8 cellular contexts compared by ENCODE assay signal in the genomic region with DNA sequence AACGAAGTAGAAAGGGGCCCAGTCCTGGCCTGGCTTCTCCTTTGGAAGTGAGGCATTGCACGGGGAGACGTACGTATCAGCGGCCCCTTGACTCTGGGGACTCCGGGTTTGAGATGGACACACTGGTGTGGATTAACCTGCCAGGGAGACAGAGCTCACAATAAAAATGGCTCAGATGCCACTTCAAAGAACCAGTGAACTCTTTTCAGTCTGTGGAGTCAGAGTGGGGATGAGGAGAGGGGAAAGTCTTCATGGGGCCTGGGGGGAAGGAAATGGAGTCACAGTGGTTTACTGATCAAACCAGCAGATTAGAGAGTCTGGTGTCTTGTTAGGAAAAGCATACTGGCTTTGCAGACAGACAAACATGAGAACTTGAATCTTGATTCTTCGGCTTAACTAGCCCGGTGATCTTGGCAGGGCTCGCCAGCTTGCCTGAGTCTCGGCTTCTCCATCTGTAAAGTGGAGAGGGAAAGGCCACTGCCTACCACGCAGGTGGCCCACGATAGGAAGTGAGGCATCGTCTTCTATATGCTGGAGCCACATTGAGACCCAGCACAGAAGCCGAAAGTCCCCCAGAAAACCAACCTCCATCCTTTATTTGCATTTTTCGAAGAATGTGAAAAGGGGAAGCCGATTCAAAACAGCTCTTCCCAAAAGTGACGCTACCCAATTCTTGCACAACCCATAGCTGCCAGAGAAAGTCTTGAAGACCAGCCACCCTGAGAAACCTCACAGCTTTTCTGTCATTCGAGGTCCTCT. TPM values are rescaled to one million over a fixed set of nuclear protein-coding genes. Genes with fewer than 3 reads are reported as not detected.
A peak's percentile ranks its signal among the peaks of the same experiment; 100 is the strongest.
DNase-seq lines count a peak whose midpoint lies in the region; ATAC-seq and TF ChIP-seq lines count a peak whose summit lies in the region.

A gene with protein sequence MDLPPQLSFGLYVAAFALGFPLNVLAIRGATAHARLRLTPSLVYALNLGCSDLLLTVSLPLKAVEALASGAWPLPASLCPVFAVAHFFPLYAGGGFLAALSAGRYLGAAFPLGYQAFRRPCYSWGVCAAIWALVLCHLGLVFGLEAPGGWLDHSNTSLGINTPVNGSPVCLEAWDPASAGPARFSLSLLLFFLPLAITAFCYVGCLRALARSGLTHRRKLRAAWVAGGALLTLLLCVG (N-terminal part only) (plus strand): TSS at position 732 of the 759 bp plus-strand sequence. CDS start 3,650 bp downstream, outside the sequence.

- H3K27me3 ChIP-seq in CD4-positive, alpha-beta T cell (ENCODE audit: control insufficient read depth, insufficient read depth, low read length) = no peaks in the 10 kb centered on the region
- H3K27me3 ChIP-seq in neutrophil (peaks cover 24% of the 10 kb centered on the region), BE2C (no peaks in the 10 kb centered on the region)

- peaks cover 26% of the 10 kb centered on the region for H3K4me1 Mint-ChIP-seq in CD4-positive, alpha-beta T cell (ENCODE audit: low read depth)

- peak in 6 of 10 experiments; percentile 14 to 50 (median 24) for DNase-seq in CD4-positive, alpha-beta T cell
- DNase-seq in activated T-cell treated with anti-CD3 and anti-CD28 coated beads for 48 hours (ENCODE audit: low read depth) = peak; percentile 51
- DNase-seq in HT-29 (ENCODE audit: low spot score) = no peak
- no peak for DNase-seq in BE2C
- DNase-seq in DMS79 (lab: John Stamatoyannopoulos, UW) = no peak

- intact Hi-C loops in CD4-positive, alpha-beta T cell (cut with DNase I, micrococcal nuclease) = no loop called here

- peak within 1 kb of the TSS; percentile 75 for H3K27ac Mint-ChIP-seq in CD4-positive, alpha-beta T cell

- H3K4me3 Mint-ChIP-seq in CD4-positive, alpha-beta T cell = peak within 1 kb of the TSS; percentile 71

- POLR2A ChIA-PET in CD4-positive, alpha-beta T cell (lab: Charles Lee) = interaction anchor here (2.1 kb wide), 1 partner anchor 116 kb away, joined by 9 read pairs; no protein-coding TSS in a partner anchor

- no peak within 1 kb of the TSS for H3K27ac ChIP-seq in CD4-positive, alpha-beta T cell (ENCODE audit: low read depth, low read length)
- peak within 1 kb of the TSS; percentile 85 for H3K27ac ChIP-seq in neutrophil

- no peak for TF ChIP-seq CTCF in CD4-positive, alpha-beta T cell (IDR thresholded peaks at IDR 0.05)
- TF ChIP-seq CTCF in neutrophil (IDR thresholded peaks at IDR 0.05) (no peak), BE2C (IDR thresholded peaks at IDR 0.05; ENCODE audit: low read depth, low read length) (no peak)

- CTCF ChIA-PET in CD4-positive, alpha-beta T cell (lab: Charles Lee) = interaction anchor here (1.1 kb wide), 1 partner anchor 148 kb away, joined by 3 read pairs; no protein-coding TSS in a partner anchor

- H3K4me3 ChIP-seq in neutrophil (ENCODE audit: low read depth in 1 of 2, low read length in 1 of 2) = peak within 1 kb of the TSS; percentile 52 to 55
- no peak within 1 kb of the TSS for H3K4me3 ChIP-seq in BE2C (ENCODE audit: low read depth, low read length)

- H3K9me3 Mint-ChIP-seq in CD4-positive, alpha-beta T cell = no peaks in the 10 kb centered on the region

- H3K9me3 ChIP-seq in CD4-positive, alpha-beta T cell (ENCODE audit: control insufficient read depth, low read length) = no peaks in the 10 kb centered on the region
- no peaks in the 10 kb centered on the region for H3K9me3 ChIP-seq in neutrophil
- no peaks in the 10 kb centered on the region for H3K9me3 ChIP-seq in BE2C

- H3K36me3 Mint-ChIP-seq in CD4-positive, alpha-beta T cell (ENCODE audit: low read depth) = no peaks in the 10 kb centered on the region

- H3K4me1 ChIP-seq in neutrophil (ENCODE audit: control insufficient read depth in 1 of 2, insufficient read depth in 1 of 2, low read depth in 1 of 2, low read length in 1 of 2) (peaks cover 27 to 37% of the 10 kb centered on the region in 2 experiments), BE2C (no peaks in the 10 kb centered on the region)

- peak; percentile 78 for ATAC-seq in CD4-positive, alpha-beta T cell (ENCODE audit: poor library complexity)
- peak; percentile 70 for ATAC-seq in GM19468 (IDR thresholded peaks at IDR 0.05; ENCODE audit: extremely low read depth, unreplicated experiment)
- ATAC-seq in HG03521 (IDR thresholded peaks at IDR 0.05; ENCODE audit: unreplicated experiment) = peak; percentile 51

- peaks cover 9% of the 10 kb centered on the region for H3K27me3 Mint-ChIP-seq in CD4-positive, alpha-beta T cell

- H3K36me3 ChIP-seq in neutrophil (no peaks in the 10 kb centered on the region), BE2C (no peaks in the 10 kb centered on the region)

RNA-seq across cellular contexts. Expression of the gene that starts here (rescaled TPM):
- not detected for total RNA-seq in CD4-positive, alpha-beta T cell
- not detected in 2 replicates for total RNA-seq in HT-29 (2014; rRNA removed; shearing (Covaris generic))
- not detected for polyA plus RNA-seq in BE2C (2012; ENCODE audit: insufficient read depth, insufficient read length, low read depth)

Comparison
In these comparisons a context has a peak if more than half of its experiments do, and no peak if none do; other contexts are left out.
1. Peak in DNase-seq and ATAC-seq in CD4-positive, alpha-beta T cell; RNA of the gene not detected or under 1 TPM.